9 cellular contexts compared by ENCODE assay signal in the genomic region with DNA sequence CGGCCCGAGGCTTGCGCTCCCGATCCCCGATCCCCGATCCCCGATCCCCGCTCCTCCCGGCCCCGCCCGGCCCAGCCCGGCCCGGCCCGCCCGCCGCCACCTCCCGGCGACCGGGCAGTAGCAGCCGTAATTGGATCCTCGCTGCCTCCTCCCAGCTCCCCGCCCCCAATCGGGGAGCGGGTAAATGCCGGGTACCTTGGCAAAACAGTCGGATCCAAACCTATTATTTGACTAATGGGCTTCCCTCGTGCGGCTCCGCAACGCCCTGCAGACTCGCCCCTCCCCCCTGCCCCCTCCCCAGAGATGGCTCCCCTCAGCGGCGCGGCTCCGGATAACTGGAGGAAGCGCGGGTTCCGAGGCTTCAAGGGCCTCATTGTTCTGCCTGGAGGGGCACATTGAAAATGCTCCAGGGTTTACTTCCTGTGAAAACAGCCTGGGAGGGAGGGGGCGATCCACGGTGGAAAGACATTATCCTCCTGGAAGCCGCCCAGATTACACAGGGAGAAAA.
DNase-seq lines count a peak whose midpoint lies in the region; ATAC-seq, FAIRE-seq and TF ChIP-seq lines count a peak whose summit lies in the region.
"Had no signal": no experiment of that assay in that cellular context is flagged by ENCODE, and none has a peak within 500 bp of the region (broad histone marks: within the 10 kb centered on the region; RNA-seq: fewer than 3 reads in every experiment).

No MANE protein-coding gene starts in this region.

- no peaks in the 10 kb centered on the region for H3K79me2 ChIP-seq in KMS-11 (ENCODE audit: insufficient read depth, low read depth)

- H3K36me3 ChIP-seq in KMS-11 (ENCODE audit: insufficient read depth) (no peaks in the 10 kb centered on the region), adrenal gland (replicated peaks in 1 of 2) (no peaks in the 10 kb centered on the region), heart right ventricle (no peaks in the 10 kb centered on the region)
- H3K36me3 ChIP-seq: neutrophil had no signal

- H3K4me1 ChIP-seq in KMS-11 (ENCODE audit: low read depth, poor library complexity, severe bottlenecking) (peaks cover 13% of the 10 kb centered on the region), adrenal gland (replicated peaks in 1 of 2) (peaks cover 48 to 49% of the 10 kb centered on the region in 2 donors), heart right ventricle (peaks cover 12 to 45% (median 31%) of the 10 kb centered on the region in 9 donors)

- ATAC-seq in GM21825 (IDR thresholded peaks at IDR 0.05; ENCODE audit: unreplicated experiment) (peak; percentile 31), heart right ventricle (peak; percentile 17 to 67 (median 52)), GM21381 (IDR thresholded peaks at IDR 0.05; ENCODE audit: unreplicated experiment) (no peak)

- TF ChIP-seq POLR2A in adrenal gland (IDR thresholded peaks at IDR 0.05), result no peak

- TF ChIP-seq CTCF in KMS-11 (conservative IDR thresholded peaks at IDR 0.05; ENCODE audit: low read depth, low read length), result no peak
- peak in 2 of 6 experiments; percentile 10 to 12 for TF ChIP-seq CTCF in adrenal gland (IDR thresholded peaks at IDR 0.05)
- peak in 5 of 9 donors; percentile 24 to 48 (median 31) for TF ChIP-seq CTCF in heart right ventricle (IDR thresholded peaks at IDR 0.05)

- no peak for FAIRE-seq in RCC 7860 (lab: Jason Lieb, UNC)

- H3K9me3 ChIP-seq in adrenal gland (replicated peaks in 1 of 3) (no peaks in the 10 kb centered on the region), heart right ventricle (no peaks in the 10 kb centered on the region)
- H3K9me3 ChIP-seq: neutrophil had no signal

- H3K4me3 ChIP-seq in KMS-11 (IDR thresholded peaks at IDR 0.05; ENCODE audit: insufficient read depth, low read depth, low read length) (no peak overlapping the region), adrenal gland (peak overlapping the region in 2 of 4 donors; percentile 23 to 52), heart right ventricle (peak overlapping the region; percentile 15 to 60 (median 55))

- H3K27ac ChIP-seq in KMS-11, result peak overlapping the region; percentile 49
- H3K27ac ChIP-seq in adrenal gland, result peak overlapping the region; percentile 92 to 100 (median 98)
- peak overlapping the region; percentile 94 to 99 (median 96) for H3K27ac ChIP-seq in heart right ventricle
- H3K27ac ChIP-seq: neutrophil had no signal

- H3K4me2 ChIP-seq in KMS-11, result peak overlapping the region; percentile 69

- WGBS in adrenal gland, 4 donors, result 0 to 1% (median 0%) methylated on average over 8 to 41 of the region's 41 CpGs
- 1 to 2% methylated on average over 40 to 41 of the region's 41 CpGs for WGBS in heart right ventricle, 2 donors

- H2AFZ ChIP-seq in KMS-11 (ENCODE audit: low read depth), result peak overlapping the region; percentile 70

- no peaks in the 10 kb centered on the region for H4K20me1 ChIP-seq in KMS-11 (ENCODE audit: insufficient read depth)

- DNase-seq in DMS53 (lab: John Stamatoyannopoulos, UW) (peak; percentile 96), RCC 7860 (ENCODE audit: low spot score) (peak; percentile 54), adrenal gland (peak; percentile 82 to 92 (median 86)), heart right ventricle (peak; percentile 79 to 87), posterior cingulate gyrus (peak; percentile 66 to 95 (median 76))

- H3K27me3 ChIP-seq in KMS-11 (ENCODE audit: insufficient read depth, low read depth), result peaks cover 3% of the 10 kb centered on the region; the same call in 1 of the 2 replicates
- no peaks in the 10 kb centered on the region for H3K27me3 ChIP-seq in adrenal gland
- no peaks in the 10 kb centered on the region for H3K27me3 ChIP-seq in heart right ventricle

- peak overlapping the region; percentile 65 for H3K9ac ChIP-seq in KMS-11

- intact Hi-C loops in adrenal gland (cut with DNase I), result loop anchor here in 1 of 2 donors (10.0 kb wide), 1 partner anchor 91 kb away; the partner anchor contains the start of gene ZMIZ1
- intact Hi-C loops in heart right ventricle (cut with DNase I), result loop anchor here in 9 of 10 donors (1.0 to 10.0 kb wide), 9 partner anchors 91 to 223 kb away; partner anchors contain the start of gene ZMIZ1 (in 5 of the 9)
- intact Hi-C loops in posterior cingulate gyrus (cut with DNase I), result loop anchor here (1.0 to 10.0 kb wide), 5 partner anchors 59 to 669 kb away; no protein-coding TSS in a partner anchor
